28 cellular contexts compared by ENCODE assay signal in the genomic region with DNA sequence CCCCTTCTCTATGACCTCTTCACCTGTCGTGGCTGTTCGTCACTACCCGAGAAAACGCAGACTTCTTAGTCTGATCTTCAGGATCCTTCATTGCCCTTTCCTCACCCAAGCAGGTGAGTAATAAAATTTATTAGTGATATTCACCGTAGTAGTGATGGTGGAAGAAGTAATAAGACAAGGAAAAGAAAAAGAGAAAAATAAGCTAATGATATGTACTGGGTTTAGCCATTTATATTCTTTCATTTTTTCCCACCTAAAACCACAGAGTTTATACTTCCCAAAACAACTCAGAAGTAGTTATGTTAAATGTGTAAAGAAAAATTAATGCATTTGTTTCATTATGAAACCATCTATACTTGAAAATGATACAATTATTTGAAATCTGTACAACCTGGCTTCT.
"Had no signal": no experiment of that assay in that cellular context is flagged by ENCODE, and none has a peak within 500 bp of the region (broad histone marks: within the 10 kb centered on the region; RNA-seq: fewer than 3 reads in every experiment).

No MANE protein-coding gene starts in this region.

- H3K9me3 ChIP-seq: right lobe of liver, thyroid gland, vagina had no signal

- H3K27ac ChIP-seq: brain microvascular endothelial cell, right lobe of liver, skin epidermis, stomach, thyroid gland, upper lobe of left lung, vagina had no signal

- H3K4me1 ChIP-seq: right lobe of liver had no signal

- H3K27me3 Mint-ChIP-seq: activated CD4-positive, alpha-beta T cell treated with anti-CD3 and anti-CD28 coated beads, Interleukin-2, amount 10 ng/mL, durations not matched to agents 24 days and 14 days; activated naive CD8-positive, alpha-beta T cell treated with anti-CD3 and anti-CD28 coated beads, Interleukin-2, amount 10 ng/mL, durations not matched to agents 7 days and 5 days; naive B cell; progenitor cell of endocrine pancreas; stimulated activated memory B cell treated with anti-CD40 and anti-IgM and Interleukin-4, amounts not matched to agents 10 μg/mL and 1 μg/mL and 100 μg/mL, for 72 hours had no signal

- DNase-seq: activated CD4-positive, alpha-beta T cell treated with anti-CD3 and anti-CD28 coated beads, Interleukin-2, amount 10 ng/mL, durations not matched to agents 24 days and 14 days; activated CD4-positive, CD25-positive, alpha-beta regulatory T cell treated with anti-CD3 and anti-CD28 coated beads, Interleukin-2, amount 50 U/mL, for 72 hours; activated effector memory CD4-positive, alpha-beta T cell treated with anti-CD3 and anti-CD28 coated beads, Interleukin-2, amount 50 U/mL, for 16 hours; activated naive CD4-positive, alpha-beta T cell treated with anti-CD3 and anti-CD28 coated beads for 36 hours; activated naive CD8-positive, alpha-beta T cell treated with anti-CD3 and anti-CD28 coated beads, Interleukin-2, amount 10 ng/mL, durations not matched to agents 7 days and 5 days; activated T-cell treated with anti-CD3 and anti-CD28 coated beads for 4 hours; amniotic stem cell; brain microvascular endothelial cell; cortex of kidney; foreskin fibroblast; hippocampal formation; kidney; left colon; naive B cell; right lobe of liver; stimulated activated CD4-positive, alpha-beta T cell treated with anti-CD3 and anti-CD28 coated beads, Interleukin-12 subunit alpha, Interleukin-12 subunit beta, amount 100 ng/mL, for 4 hours; stimulated activated CD4-positive, alpha-beta T cell treated with anti-CD3 and anti-CD28 coated beads, Interleukin-4, amount 100 ng/mL, for 1 hour; stomach; T-helper 9 cell; thyroid gland; upper lobe of left lung had no signal

- H3K27me3 ChIP-seq: brain microvascular endothelial cell, right lobe of liver, stomach, thyroid gland, upper lobe of left lung, vagina had no signal

- H3K4me3 ChIP-seq: right lobe of liver, skin epidermis, stomach, thyroid gland, upper lobe of left lung, vagina had no signal

- H3K4me1 Mint-ChIP-seq: mesothelial cell of epicardium had no signal

- H3K27ac Mint-ChIP-seq: activated CD4-positive, alpha-beta T cell treated with anti-CD3 and anti-CD28 coated beads, Interleukin-2, amount 10 ng/mL, durations not matched to agents 24 days and 14 days; mesothelial cell of epicardium; progenitor cell of endocrine pancreas; stimulated activated memory B cell treated with anti-CD40 and anti-IgM and Interleukin-4, amounts not matched to agents 10 μg/mL and 1 μg/mL and 100 μg/mL, for 72 hours had no signal

- H3K4me3 Mint-ChIP-seq: activated CD4-positive, alpha-beta T cell treated with anti-CD3 and anti-CD28 coated beads, Interleukin-2, amount 10 ng/mL, durations not matched to agents 24 days and 14 days; activated naive CD4-positive, alpha-beta T cell treated with anti-CD3 and anti-CD28 coated beads for 36 hours; activated naive CD8-positive, alpha-beta T cell treated with anti-CD3 and anti-CD28 coated beads, Interleukin-2, amount 10 ng/mL, durations not matched to agents 7 days and 5 days; activated T-helper 1 cell treated with anti-CD3 and anti-CD28 coated beads, Interleukin-12 subunit alpha, Interleukin-12 subunit beta, Interleukin-2, Interleukin-4 antibody, amounts not matched to agents 30 ng/mL and 10 ng/mL and 1 ng/mL, durations not matched to agents 14 hours and 24 hours and 36 hours; mesothelial cell of epicardium; stimulated activated memory B cell treated with anti-CD40 and anti-IgM and Interleukin-4, amounts not matched to agents 10 μg/mL and 1 μg/mL and 100 μg/mL, for 72 hours had no signal

- H3K36me3 ChIP-seq: right lobe of liver, thyroid gland, vagina had no signal

- ATAC-seq: esophagus mucosa; left colon; right lobe of liver; stimulated activated memory B cell treated with anti-CD40 and anti-IgM and Interleukin-4, amounts not matched to agents 10 μg/mL and 1 μg/mL and 100 μg/mL, for 72 hours had no signal
